In the genomic region with DNA sequence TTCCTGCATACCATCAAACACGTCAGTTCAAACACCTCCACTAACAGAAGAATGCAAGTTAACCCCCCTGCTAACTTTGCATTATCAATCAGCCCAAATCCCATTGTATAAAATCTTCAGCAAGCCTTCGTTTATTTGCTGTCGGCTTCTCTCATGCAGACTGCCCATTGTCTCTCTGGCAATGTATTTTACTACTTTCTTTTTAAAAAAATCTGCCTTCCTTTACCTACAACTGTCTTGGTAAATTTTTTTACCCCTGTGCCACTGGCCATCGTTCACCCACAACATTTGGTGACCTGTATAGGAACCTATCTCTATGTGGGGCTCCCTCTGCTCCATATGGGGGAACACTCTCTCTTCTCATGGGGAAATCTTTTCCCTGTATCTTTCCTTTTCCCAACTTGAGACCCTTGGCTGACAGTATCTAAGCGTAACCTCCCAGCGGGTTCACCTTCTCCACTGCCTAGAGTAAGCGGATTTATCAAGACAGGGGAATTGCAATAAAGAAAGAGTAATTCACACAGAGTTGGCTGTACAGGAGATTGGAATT, we compare ENCODE assay signal across 2 cellular contexts.
TF ChIP-seq lines count a peak whose summit lies in the region.

No MANE protein-coding gene starts in this region.

TF ChIP-seq in GM23338, 12 proteins besides CTCF, POLR2A, EP300 and RAD21 (continued from another document and continues in another):
- TF ChIP-seq, protein P1, sequence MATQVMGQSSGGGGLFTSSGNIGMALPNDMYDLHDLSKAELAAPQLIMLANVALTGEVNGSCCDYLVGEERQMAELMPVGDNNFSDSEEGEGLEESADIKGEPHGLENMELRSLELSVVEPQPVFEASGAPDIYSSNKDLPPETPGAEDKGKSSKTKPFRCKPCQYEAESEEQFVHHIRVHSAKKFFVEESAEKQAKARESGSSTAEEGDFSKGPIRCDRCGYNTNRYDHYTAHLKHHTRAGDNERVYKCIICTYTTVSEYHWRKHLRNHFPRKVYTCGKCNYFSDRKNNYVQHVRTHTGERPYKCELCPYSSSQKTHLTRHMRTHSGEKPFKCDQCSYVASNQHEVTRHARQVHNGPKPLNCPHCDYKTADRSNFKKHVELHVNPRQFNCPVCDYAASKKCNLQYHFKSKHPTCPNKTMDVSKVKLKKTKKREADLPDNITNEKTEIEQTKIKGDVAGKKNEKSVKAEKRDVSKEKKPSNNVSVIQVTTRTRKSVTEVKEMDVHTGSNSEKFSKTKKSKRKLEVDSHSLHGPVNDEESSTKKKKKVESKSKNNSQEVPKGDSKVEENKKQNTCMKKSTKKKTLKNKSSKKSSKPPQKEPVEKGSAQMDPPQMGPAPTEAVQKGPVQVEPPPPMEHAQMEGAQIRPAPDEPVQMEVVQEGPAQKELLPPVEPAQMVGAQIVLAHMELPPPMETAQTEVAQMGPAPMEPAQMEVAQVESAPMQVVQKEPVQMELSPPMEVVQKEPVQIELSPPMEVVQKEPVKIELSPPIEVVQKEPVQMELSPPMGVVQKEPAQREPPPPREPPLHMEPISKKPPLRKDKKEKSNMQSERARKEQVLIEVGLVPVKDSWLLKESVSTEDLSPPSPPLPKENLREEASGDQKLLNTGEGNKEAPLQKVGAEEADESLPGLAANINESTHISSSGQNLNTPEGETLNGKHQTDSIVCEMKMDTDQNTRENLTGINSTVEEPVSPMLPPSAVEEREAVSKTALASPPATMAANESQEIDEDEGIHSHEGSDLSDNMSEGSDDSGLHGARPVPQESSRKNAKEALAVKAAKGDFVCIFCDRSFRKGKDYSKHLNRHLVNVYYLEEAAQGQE (IDR thresholded peaks at IDR 0.05; ENCODE audit: unreplicated experiment) = no peak
- TF ChIP-seq STAT1 (IDR thresholded peaks at IDR 0.05; ENCODE audit: unreplicated experiment) (no peak), JUNB (IDR thresholded peaks at IDR 0.05; ENCODE audit: unreplicated experiment) (no peak), ZNF331 (CRISPR knock-in tag; IDR thresholded peaks at IDR 0.05; ENCODE audit: low read depth) (no peak), NANOG (IDR thresholded peaks at IDR 0.05; ENCODE audit: borderline replicate concordance) (no peak), CREB1 (CRISPR knock-in tag; IDR thresholded peaks at IDR 0.05; ENCODE audit: low read depth) (no peak), ZNF114 (CRISPR knock-in tag; IDR thresholded peaks at IDR 0.05) (no peak)
- TF ChIP-seq, protein P2, sequence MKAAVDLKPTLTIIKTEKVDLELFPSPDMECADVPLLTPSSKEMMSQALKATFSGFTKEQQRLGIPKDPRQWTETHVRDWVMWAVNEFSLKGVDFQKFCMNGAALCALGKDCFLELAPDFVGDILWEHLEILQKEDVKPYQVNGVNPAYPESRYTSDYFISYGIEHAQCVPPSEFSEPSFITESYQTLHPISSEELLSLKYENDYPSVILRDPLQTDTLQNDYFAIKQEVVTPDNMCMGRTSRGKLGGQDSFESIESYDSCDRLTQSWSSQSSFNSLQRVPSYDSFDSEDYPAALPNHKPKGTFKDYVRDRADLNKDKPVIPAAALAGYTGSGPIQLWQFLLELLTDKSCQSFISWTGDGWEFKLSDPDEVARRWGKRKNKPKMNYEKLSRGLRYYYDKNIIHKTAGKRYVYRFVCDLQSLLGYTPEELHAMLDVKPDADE (IDR thresholded peaks at IDR 0.05) = no peak
- TF ChIP-seq, protein P3, sequence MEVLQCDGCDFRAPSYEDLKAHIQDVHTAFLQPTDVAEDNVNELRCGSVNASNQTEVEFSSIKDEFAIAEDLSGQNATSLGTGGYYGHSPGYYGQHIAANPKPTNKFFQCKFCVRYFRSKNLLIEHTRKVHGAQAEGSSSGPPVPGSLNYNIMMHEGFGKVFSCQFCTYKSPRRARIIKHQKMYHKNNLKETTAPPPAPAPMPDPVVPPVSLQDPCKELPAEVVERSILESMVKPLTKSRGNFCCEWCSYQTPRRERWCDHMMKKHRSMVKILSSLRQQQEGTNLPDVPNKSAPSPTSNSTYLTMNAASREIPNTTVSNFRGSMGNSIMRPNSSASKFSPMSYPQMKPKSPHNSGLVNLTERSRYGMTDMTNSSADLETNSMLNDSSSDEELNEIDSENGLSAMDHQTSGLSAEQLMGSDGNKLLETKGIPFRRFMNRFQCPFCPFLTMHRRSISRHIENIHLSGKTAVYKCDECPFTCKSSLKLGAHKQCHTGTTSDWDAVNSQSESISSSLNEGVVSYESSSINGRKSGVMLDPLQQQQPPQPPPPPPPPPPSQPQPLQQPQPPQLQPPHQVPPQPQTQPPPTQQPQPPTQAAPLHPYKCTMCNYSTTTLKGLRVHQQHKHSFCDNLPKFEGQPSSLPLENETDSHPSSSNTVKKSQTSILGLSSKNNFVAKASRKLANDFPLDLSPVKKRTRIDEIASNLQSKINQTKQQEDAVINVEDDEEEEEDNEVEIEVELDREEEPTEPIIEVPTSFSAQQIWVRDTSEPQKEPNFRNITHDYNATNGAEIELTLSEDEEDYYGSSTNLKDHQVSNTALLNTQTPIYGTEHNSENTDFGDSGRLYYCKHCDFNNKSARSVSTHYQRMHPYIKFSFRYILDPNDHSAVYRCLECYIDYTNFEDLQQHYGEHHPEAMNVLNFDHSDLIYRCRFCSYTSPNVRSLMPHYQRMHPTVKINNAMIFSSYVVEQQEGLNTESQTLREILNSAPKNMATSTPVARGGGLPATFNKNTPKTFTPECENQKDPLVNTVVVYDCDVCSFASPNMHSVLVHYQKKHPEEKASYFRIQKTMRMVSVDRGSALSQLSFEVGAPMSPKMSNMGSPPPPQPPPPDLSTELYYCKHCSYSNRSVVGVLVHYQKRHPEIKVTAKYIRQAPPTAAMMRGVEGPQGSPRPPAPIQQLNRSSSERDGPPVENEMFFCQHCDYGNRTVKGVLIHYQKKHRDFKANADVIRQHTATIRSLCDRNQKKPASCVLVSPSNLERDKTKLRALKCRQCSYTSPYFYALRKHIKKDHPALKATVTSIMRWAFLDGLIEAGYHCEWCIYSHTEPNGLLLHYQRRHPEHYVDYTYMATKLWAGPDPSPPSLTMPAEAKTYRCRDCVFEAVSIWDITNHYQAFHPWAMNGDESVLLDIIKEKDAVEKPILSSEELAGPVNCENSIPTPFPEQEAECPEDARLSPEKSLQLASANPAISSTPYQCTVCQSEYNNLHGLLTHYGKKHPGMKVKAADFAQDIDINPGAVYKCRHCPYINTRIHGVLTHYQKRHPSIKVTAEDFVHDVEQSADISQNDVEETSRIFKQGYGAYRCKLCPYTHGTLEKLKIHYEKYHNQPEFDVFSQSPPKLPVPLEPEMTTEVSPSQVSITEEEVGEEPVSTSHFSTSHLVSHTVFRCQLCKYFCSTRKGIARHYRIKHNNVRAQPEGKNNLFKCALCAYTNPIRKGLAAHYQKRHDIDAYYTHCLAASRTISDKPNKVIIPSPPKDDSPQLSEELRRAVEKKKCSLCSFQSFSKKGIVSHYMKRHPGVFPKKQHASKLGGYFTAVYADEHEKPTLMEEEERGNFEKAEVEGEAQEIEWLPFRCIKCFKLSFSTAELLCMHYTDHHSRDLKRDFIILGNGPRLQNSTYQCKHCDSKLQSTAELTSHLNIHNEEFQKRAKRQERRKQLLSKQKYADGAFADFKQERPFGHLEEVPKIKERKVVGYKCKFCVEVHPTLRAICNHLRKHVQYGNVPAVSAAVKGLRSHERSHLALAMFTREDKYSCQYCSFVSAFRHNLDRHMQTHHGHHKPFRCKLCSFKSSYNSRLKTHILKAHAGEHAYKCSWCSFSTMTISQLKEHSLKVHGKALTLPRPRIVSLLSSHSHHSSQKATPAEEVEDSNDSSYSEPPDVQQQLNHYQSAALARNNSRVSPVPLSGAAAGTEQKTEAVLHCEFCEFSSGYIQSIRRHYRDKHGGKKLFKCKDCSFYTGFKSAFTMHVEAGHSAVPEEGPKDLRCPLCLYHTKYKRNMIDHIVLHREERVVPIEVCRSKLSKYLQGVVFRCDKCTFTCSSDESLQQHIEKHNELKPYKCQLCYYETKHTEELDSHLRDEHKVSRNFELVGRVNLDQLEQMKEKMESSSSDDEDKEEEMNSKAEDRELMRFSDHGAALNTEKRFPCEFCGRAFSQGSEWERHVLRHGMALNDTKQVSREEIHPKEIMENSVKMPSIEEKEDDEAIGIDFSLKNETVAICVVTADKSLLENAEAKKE (CRISPR knock-in tag; IDR thresholded peaks at IDR 0.05) = no peak

TF ChIP-seq in WTC11, 78 proteins besides CTCF, POLR2A, EP300 and RAD21 (continued from another document):
- TF ChIP-seq, protein P4, sequence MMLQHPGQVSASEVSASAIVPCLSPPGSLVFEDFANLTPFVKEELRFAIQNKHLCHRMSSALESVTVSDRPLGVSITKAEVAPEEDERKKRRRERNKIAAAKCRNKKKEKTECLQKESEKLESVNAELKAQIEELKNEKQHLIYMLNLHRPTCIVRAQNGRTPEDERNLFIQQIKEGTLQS (CRISPR knock-in tag; conservative IDR thresholded peaks at IDR 0.05) = no peak
- no peak for TF ChIP-seq TEAD1 (CRISPR knock-in tag; IDR thresholded peaks at IDR 0.05)
- TF ChIP-seq, protein P5, sequence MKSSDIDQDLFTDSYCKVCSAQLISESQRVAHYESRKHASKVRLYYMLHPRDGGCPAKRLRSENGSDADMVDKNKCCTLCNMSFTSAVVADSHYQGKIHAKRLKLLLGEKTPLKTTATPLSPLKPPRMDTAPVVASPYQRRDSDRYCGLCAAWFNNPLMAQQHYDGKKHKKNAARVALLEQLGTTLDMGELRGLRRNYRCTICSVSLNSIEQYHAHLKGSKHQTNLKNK (CRISPR knock-in tag; IDR thresholded peaks at IDR 0.05) = no peak
- TF ChIP-seq, protein P6, sequence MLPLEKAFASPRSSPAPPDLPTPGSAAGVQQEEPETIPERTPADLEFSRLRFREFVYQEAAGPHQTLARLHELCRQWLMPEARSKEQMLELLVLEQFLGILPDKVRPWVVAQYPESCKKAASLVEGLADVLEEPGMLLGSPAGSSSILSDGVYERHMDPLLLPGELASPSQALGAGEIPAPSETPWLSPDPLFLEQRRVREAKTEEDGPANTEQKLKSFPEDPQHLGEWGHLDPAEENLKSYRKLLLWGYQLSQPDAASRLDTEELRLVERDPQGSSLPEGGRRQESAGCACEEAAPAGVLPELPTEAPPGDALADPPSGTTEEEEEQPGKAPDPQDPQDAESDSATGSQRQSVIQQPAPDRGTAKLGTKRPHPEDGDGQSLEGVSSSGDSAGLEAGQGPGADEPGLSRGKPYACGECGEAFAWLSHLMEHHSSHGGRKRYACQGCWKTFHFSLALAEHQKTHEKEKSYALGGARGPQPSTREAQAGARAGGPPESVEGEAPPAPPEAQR (CRISPR knock-in tag; IDR thresholded peaks at IDR 0.05) = no peak
- TF ChIP-seq, protein P7, sequence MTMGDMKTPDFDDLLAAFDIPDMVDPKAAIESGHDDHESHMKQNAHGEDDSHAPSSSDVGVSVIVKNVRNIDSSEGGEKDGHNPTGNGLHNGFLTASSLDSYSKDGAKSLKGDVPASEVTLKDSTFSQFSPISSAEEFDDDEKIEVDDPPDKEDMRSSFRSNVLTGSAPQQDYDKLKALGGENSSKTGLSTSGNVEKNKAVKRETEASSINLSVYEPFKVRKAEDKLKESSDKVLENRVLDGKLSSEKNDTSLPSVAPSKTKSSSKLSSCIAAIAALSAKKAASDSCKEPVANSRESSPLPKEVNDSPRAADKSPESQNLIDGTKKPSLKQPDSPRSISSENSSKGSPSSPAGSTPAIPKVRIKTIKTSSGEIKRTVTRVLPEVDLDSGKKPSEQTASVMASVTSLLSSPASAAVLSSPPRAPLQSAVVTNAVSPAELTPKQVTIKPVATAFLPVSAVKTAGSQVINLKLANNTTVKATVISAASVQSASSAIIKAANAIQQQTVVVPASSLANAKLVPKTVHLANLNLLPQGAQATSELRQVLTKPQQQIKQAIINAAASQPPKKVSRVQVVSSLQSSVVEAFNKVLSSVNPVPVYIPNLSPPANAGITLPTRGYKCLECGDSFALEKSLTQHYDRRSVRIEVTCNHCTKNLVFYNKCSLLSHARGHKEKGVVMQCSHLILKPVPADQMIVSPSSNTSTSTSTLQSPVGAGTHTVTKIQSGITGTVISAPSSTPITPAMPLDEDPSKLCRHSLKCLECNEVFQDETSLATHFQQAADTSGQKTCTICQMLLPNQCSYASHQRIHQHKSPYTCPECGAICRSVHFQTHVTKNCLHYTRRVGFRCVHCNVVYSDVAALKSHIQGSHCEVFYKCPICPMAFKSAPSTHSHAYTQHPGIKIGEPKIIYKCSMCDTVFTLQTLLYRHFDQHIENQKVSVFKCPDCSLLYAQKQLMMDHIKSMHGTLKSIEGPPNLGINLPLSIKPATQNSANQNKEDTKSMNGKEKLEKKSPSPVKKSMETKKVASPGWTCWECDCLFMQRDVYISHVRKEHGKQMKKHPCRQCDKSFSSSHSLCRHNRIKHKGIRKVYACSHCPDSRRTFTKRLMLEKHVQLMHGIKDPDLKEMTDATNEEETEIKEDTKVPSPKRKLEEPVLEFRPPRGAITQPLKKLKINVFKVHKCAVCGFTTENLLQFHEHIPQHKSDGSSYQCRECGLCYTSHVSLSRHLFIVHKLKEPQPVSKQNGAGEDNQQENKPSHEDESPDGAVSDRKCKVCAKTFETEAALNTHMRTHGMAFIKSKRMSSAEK (CRISPR knock-in tag; IDR thresholded peaks at IDR 0.05; ENCODE audit: borderline replicate concordance) = no peak
- no peak for TF ChIP-seq TP53 (CRISPR knock-in tag; IDR thresholded peaks at IDR 0.05)
- no peak for TF ChIP-seq NFATC4 (CRISPR knock-in tag; IDR thresholded peaks at IDR 0.05)
- TF ChIP-seq ZBTB21 (CRISPR knock-in tag; IDR thresholded peaks at IDR 0.05; ENCODE audit: borderline replicate concordance) = no peak
- TF ChIP-seq, protein P8, sequence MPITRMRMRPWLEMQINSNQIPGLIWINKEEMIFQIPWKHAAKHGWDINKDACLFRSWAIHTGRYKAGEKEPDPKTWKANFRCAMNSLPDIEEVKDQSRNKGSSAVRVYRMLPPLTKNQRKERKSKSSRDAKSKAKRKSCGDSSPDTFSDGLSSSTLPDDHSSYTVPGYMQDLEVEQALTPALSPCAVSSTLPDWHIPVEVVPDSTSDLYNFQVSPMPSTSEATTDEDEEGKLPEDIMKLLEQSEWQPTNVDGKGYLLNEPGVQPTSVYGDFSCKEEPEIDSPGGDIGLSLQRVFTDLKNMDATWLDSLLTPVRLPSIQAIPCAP (CRISPR knock-in tag; IDR thresholded peaks at IDR 0.05) = no peak
- no peak for TF ChIP-seq NR1H2 (CRISPR knock-in tag; IDR thresholded peaks at IDR 0.05)
- TF ChIP-seq, protein P9, sequence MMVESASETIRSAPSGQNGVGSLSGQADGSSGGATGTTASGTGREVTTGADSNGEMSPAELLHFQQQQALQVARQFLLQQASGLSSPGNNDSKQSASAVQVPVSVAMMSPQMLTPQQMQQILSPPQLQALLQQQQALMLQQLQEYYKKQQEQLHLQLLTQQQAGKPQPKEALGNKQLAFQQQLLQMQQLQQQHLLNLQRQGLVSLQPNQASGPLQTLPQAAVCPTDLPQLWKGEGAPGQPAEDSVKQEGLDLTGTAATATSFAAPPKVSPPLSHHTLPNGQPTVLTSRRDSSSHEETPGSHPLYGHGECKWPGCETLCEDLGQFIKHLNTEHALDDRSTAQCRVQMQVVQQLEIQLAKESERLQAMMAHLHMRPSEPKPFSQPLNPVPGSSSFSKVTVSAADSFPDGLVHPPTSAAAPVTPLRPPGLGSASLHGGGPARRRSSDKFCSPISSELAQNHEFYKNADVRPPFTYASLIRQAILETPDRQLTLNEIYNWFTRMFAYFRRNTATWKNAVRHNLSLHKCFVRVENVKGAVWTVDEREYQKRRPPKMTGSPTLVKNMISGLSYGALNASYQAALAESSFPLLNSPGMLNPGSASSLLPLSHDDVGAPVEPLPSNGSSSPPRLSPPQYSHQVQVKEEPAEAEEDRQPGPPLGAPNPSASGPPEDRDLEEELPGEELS (CRISPR knock-in tag; IDR thresholded peaks at IDR 0.05) = no peak
- no peak for TF ChIP-seq KAT7 (CRISPR knock-in tag; IDR thresholded peaks at IDR 0.05; ENCODE audit: borderline replicate concordance)
- no peak for TF ChIP-seq SP1 (CRISPR knock-in tag; conservative IDR thresholded peaks at IDR 0.05)
